Comparison of ENCODE assay signal across 28 cellular contexts in the genomic region with DNA sequence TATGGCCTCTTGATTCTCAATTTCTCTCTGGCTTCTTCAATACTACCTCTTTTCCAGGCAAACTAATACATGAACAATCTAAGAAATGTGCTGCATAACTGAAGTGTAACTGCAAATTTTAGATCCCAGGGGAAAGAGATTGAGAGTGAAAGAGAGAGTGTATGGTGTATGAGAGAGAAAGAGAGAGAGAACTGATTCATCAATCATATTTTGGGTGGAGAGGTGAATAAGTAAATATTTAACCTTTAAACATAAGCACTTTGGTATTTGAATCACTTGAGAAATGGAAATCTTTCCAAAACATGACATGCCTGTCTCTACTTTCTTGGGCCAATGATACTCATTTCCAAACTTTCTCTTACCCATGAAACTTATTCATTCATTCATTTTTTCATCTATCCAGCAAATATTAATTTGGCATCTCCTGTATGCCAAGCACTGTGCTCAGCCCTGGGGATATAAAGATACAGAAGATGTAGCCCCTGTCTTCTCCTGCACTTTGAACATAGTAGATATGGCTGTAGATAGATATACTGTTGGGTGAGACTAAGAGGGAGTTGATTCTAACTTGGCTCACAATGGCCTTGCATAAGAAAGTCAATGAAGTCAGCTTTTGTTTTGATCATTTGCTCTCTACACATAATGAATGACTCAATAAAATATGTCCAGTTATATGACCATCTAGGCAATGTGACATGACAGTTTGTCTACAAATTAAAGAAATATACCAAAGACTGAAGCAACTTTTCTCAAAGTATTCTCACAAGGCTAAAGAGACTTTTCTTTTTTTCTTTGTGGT.
DNase-seq lines count a peak whose midpoint lies in the region; ATAC-seq and TF ChIP-seq lines count a peak whose summit lies in the region.
"Had no signal": no experiment of that assay in that cellular context is flagged by ENCODE, and none has a peak within 500 bp of the region (broad histone marks: within the 10 kb centered on the region; RNA-seq: fewer than 3 reads in every experiment).

No MANE protein-coding gene starts in this region.

- DNase-seq in AG08395 (ENCODE audit: low spot score) (peak; percentile 10), HCEC 1CT (peak; percentile 34), choroid plexus epithelial cell (ENCODE audit: low read depth) (peak; percentile 23), iris pigment epithelial cell (ENCODE audit: low read depth) (peak; percentile 16), GF-D8 (lab: John Stamatoyannopoulos, UW) (no peak)
- no peak for DNase-seq in activated naive CD4-positive, alpha-beta T cell treated with anti-CD3 and anti-CD28 coated beads, Interleukin-2, amount 50 U/mL, for 72 hours (ENCODE audit: low spot score in 2 of 2)
- DNase-seq: ACHN; activated CD4-positive, alpha-beta T cell treated with anti-CD3 and anti-CD28 coated beads for 36 hours; activated naive CD4-positive, alpha-beta T cell; activated T-cell treated with anti-CD3 and anti-CD28 coated beads, Interleukin-2, amount 50 U/mL, for 4 hours; amniotic stem cell; dermis blood vessel endothelial cell; gastrocnemius medialis; hippocampal formation; immature natural killer cell; NCI-H1048; NCI-H187 treated with DMSO at 0.1 percent for 48 hours; NCI-H69; ovary; retina; substantia nigra; T-helper 17 cell; upper lobe of left lung had no signal

- no peak for TF ChIP-seq CTCF in choroid plexus epithelial cell (conservative IDR thresholded peaks at IDR 0.05; ENCODE audit: low read depth, low read length)

- H3K4me3 ChIP-seq in choroid plexus epithelial cell (ENCODE audit: low read depth, low read length) = no peak overlapping the region
- H3K4me3 ChIP-seq: cardiac muscle cell, gastrocnemius medialis, ovary, upper lobe of left lung had no signal

- ATAC-seq in HG02588 (IDR thresholded peaks at IDR 0.05; ENCODE audit: unreplicated experiment) = no peak
- no peak for ATAC-seq in activated naive CD4-positive, alpha-beta T cell treated with anti-CD3 and anti-CD28 coated beads, Interleukin-2, amount 50 U/mL, for 72 hours
- no peak for ATAC-seq in HG03378 (IDR thresholded peaks at IDR 0.05; ENCODE audit: unreplicated experiment)
- ATAC-seq: activated CD4-positive, alpha-beta T cell treated with anti-CD3 and anti-CD28 coated beads for 36 hours; activated T-cell treated with anti-CD3 and anti-CD28 coated beads, Interleukin-2, amount 50 U/mL, for 4 hours; gastrocnemius medialis; natural killer cell treated with Interleukin-12 subunit alpha and Interleukin-12 subunit beta and Interleukin-15 and Interleukin-18, amount 100 ng/mL, for 72 hours; T-helper 17 cell had no signal

- H3K36me3 Mint-ChIP-seq in activated naive CD4-positive, alpha-beta T cell treated with anti-CD3 and anti-CD28 coated beads, Interleukin-2, amount 50 U/mL, for 72 hours = no peaks in the 10 kb centered on the region
- H3K36me3 Mint-ChIP-seq: CD14-positive monocyte; natural killer cell treated with Interleukin-12 subunit alpha and Interleukin-12 subunit beta and Interleukin-15 and Interleukin-18, amount 100 ng/mL, for 72 hours had no signal

- peaks cover 3 to 5% of the 10 kb centered on the region in 2 donors for H3K9me3 Mint-ChIP-seq in activated naive CD4-positive, alpha-beta T cell treated with anti-CD3 and anti-CD28 coated beads, Interleukin-2, amount 50 U/mL, for 72 hours

- no peak overlapping the region for H3K27ac Mint-ChIP-seq in activated naive CD4-positive, alpha-beta T cell treated with anti-CD3 and anti-CD28 coated beads, Interleukin-2, amount 50 U/mL, for 72 hours
- H3K27ac Mint-ChIP-seq: activated CD4-positive, alpha-beta T cell treated with anti-CD3 and anti-CD28 coated beads for 36 hours; CD14-positive monocyte; immature natural killer cell; natural killer cell treated with Interleukin-12 subunit alpha and Interleukin-12 subunit beta and Interleukin-15 and Interleukin-18, amount 100 ng/mL, for 72 hours; T-helper 17 cell had no signal

Comparison
In these comparisons a context has a peak if more than half of its experiments do, and no peak if none do; other contexts are left out.
1. DNase-seq: peak in AG08395 (single experiment), HCEC 1CT (single experiment), choroid plexus epithelial cell (single experiment) and iris pigment epithelial cell (single experiment); none in activated naive CD4-positive, alpha-beta T cell treated with anti-CD3 and anti-CD28 coated beads, Interleukin-2, amount 50 U/mL, for 72 hours (0 of 2) and GF-D8 (single experiment).